9 cellular contexts compared by ENCODE assay signal in genomic region chr11:61007383-61007970, GRCh38. TPM values are rescaled to one million over a fixed set of nuclear protein-coding genes. Genes with fewer than 3 reads are reported as not detected.
DNase-seq lines count a peak whose midpoint lies in the region; ATAC-seq and TF ChIP-seq lines count a peak whose summit lies in the region.
"Had no signal": no experiment of that assay in that cellular context is flagged by ENCODE, and none has a peak within 500 bp of the region (broad histone marks: within the 10 kb centered on the region; RNA-seq: fewer than 3 reads in every experiment).

No MANE protein-coding gene starts in this region.

- POLR2A ChIA-PET in naive thymus-derived CD8-positive, alpha-beta T cell (lab: Charles Lee) = interaction anchor here (0.6 to 6.1 kb wide), 13 partner anchors 11 to 122 kb away, joined by 3 to 48 read pairs (median 3); no protein-coding TSS in a partner anchor

- H3K9me3 Mint-ChIP-seq in CD14-positive monocyte = peaks cover 0 to 11% (median 0%) of the 10 kb centered on the region in 7 donors
- H3K9me3 Mint-ChIP-seq in naive thymus-derived CD8-positive, alpha-beta T cell = no peaks in the 10 kb centered on the region

- H3K36me3 Mint-ChIP-seq in CD14-positive monocyte = peaks cover 0 to 16% of the 10 kb centered on the region in 2 donors
- H3K36me3 Mint-ChIP-seq in naive thymus-derived CD8-positive, alpha-beta T cell = peaks cover 0 to 69% (median 16%) of the 10 kb centered on the region in 3 donors

- intact Hi-C loops in CD14-positive monocyte (cut with micrococcal nuclease) = no loop called here

- no peak overlapping the region for H3K27ac Mint-ChIP-seq in CD14-positive monocyte
- peak overlapping the region; percentile 39 to 97 (median 88) for H3K27ac Mint-ChIP-seq in naive thymus-derived CD8-positive, alpha-beta T cell

- TF ChIP-seq RAD21 in Ishikawa (IDR thresholded peaks at IDR 0.05; ENCODE audit: low read depth) = no peak

- DNase-seq in CD14-positive monocyte (ENCODE audit: low spot score) (no peak), ecto neural progenitor cell (ENCODE audit: low spot score) (peak; percentile 65), G401 (ENCODE audit: low spot score) (no peak), middle frontal gyrus (ENCODE audit: extremely low spot score, low spot score) (no peak), NCI-H526 treated with DMSO at 0.1 percent for 48 hours (lab: John Stamatoyannopoulos, UW) (no peak)
- DNase-seq in naive thymus-derived CD8-positive, alpha-beta T cell = no peak

- no peak for TF ChIP-seq CTCF in CD14-positive monocyte (IDR thresholded peaks at IDR 0.05)

- peaks cover 25% of the 10 kb centered on the region for H3K4me1 Mint-ChIP-seq in CD14-positive monocyte
- H3K4me1 Mint-ChIP-seq in naive thymus-derived CD8-positive, alpha-beta T cell = peaks cover 36 to 90% (median 82%) of the 10 kb centered on the region in 4 donors

- peaks cover 30 to 58% (median 35%) of the 10 kb centered on the region in 3 donors for H3K27me3 Mint-ChIP-seq in CD14-positive monocyte (ENCODE audit: low read depth in 3 of 3)
- no peaks in the 10 kb centered on the region for H3K27me3 Mint-ChIP-seq in naive thymus-derived CD8-positive, alpha-beta T cell

- peak; percentile 15 to 24 for ATAC-seq in naive thymus-derived CD8-positive, alpha-beta T cell
- no peak for ATAC-seq in HG02623 (IDR thresholded peaks at IDR 0.05; ENCODE audit: unreplicated experiment)

- in situ Hi-C loops in G401 (cut with HindIII; ENCODE audit: low sequenced_read_pairs) = no loop called here

- TF ChIP-seq EP300 in Ishikawa (IDR thresholded peaks at IDR 0.05; ENCODE audit: borderline replicate concordance) = no peak

- peak overlapping the region; percentile 9 to 84 for H3K4me3 Mint-ChIP-seq in CD14-positive monocyte
- H3K4me3 Mint-ChIP-seq in naive thymus-derived CD8-positive, alpha-beta T cell = peak overlapping the region; percentile 53 to 80 (median 64)

TF ChIP-seq in Ishikawa, 13 proteins besides CTCF, POLR2A, EP300 and RAD21:
- no peak for TF ChIP-seq NFIC (IDR thresholded peaks at IDR 0.05)
- TF ChIP-seq MAX (IDR thresholded peaks at IDR 0.05) = peak; percentile 61

RNA-seq across cellular contexts. Expression of gene CD6, which starts 36.0 kb away (rescaled TPM):
- polyA plus RNA-seq in CD14-positive monocyte = under 1 TPM; 0.39 TPM
- 100 to 1,000 TPM; 384 to 405 TPM for total RNA-seq in naive thymus-derived CD8-positive, alpha-beta T cell
- 100 to 1,000 TPM; 150 to 199 (median 153) TPM for polyA plus RNA-seq in naive thymus-derived CD8-positive, alpha-beta T cell
- total RNA-seq in G401 (2014; rRNA removed; shearing (Covaris generic)) = not detected in 2 replicates
- total RNA-seq: SK-MEL-5 had no signal

RNA-seq across cellular contexts. Expression of gene SLC15A3, which starts 55.5 kb away (rescaled TPM):
- polyA plus RNA-seq in CD14-positive monocyte = 10 to 100 TPM; 27.1 to 35.0 TPM
- total RNA-seq in naive thymus-derived CD8-positive, alpha-beta T cell = 10 to 100 TPM; 13.6 to 14.9 TPM
- polyA plus RNA-seq in naive thymus-derived CD8-positive, alpha-beta T cell = 1 to 10 TPM in 2 of 3 donors, under 1 TPM in 1; 0.90 to 3.4 (median 1.0) TPM
- 0.55 TPM in 1 of 2 replicates, not detected in the other for total RNA-seq in G401 (2014; rRNA removed; shearing (Covaris generic))

Comparison
In these comparisons a context has a peak if more than half of its experiments do, and no peak if none do; other contexts are left out.
1. H3K27ac Mint-ChIP-seq: peak in naive thymus-derived CD8-positive, alpha-beta T cell (10 of 10); none in CD14-positive monocyte (0 of 7).
2. RNA of gene CD6, which starts 36.0 kb away (total RNA-seq): 384 to 405 TPM in naive thymus-derived CD8-positive, alpha-beta T cell; not detected in G401; every median in the first group is over 100 times any median in the second.